Comparison of ENCODE assay signal across 25 cellular contexts in genomic region chr22:31193092-31193491, GRCh38. TPM values are rescaled to one million over a fixed set of nuclear protein-coding genes. Genes with fewer than 3 reads are reported as not detected.
A peak's percentile ranks its signal among the peaks of the same experiment; 100 is the strongest.
DNase-seq lines count a peak whose midpoint lies in the region; ATAC-seq and TF ChIP-seq lines count a peak whose summit lies in the region.
"Had no signal": no experiment of that assay in that cellular context is flagged by ENCODE, and none has a peak within 500 bp of the region (broad histone marks: within the 10 kb centered on the region; RNA-seq: fewer than 3 reads in every experiment).

No MANE protein-coding gene starts in this region.

- H3K9ac ChIP-seq in GM23248 = peak overlapping the region; percentile 54

- H3K9me3 ChIP-seq in GM23248 (ENCODE audit: low read depth) (no peaks in the 10 kb centered on the region), T-helper 17 cell (ENCODE audit: control insufficient read depth, low read length, poor library complexity, severe bottlenecking) (no peaks in the 10 kb centered on the region), prostate gland (no peaks in the 10 kb centered on the region)
- H3K9me3 ChIP-seq: lower lobe of right lung, pancreas, sigmoid colon had no signal

- H2AFZ ChIP-seq in GM23248 = no peak overlapping the region

- no peaks in the 10 kb centered on the region for H3K27me3 Mint-ChIP-seq in T-helper 17 cell
- H3K27me3 Mint-ChIP-seq: activated CD4-positive, alpha-beta T cell treated with anti-CD3 and anti-CD28 coated beads for 36 hours; CD4-positive, alpha-beta T cell; T-cell had no signal

- no peak for ATAC-seq in T-helper 17 cell
- peak; percentile 4 for ATAC-seq in left colon
- ATAC-seq: activated CD4-positive, alpha-beta T cell treated with anti-CD3 and anti-CD28 coated beads for 36 hours; activated T-cell treated with anti-CD3 and anti-CD28 coated beads, Interleukin-2, amount 50 U/mL, for 72 hours; HCT116; lower lobe of right lung; pancreas; T-cell had no signal

- H3K4me1 Mint-ChIP-seq in T-helper 17 cell = peaks cover 6% of the 10 kb centered on the region
- H3K4me1 Mint-ChIP-seq: T-cell had no signal

- no peaks in the 10 kb centered on the region for H4K20me1 ChIP-seq in GM23248 (ENCODE audit: insufficient read depth)

- DNase-seq in GM23248 = peak; percentile 38
- DNase-seq in T-helper 17 cell = no peak
- DNase-seq in left colon = no peak
- peak; percentile 55 for DNase-seq in prostate gland (ENCODE audit: low spot score)
- DNase-seq in iPS-NIHi11 (ENCODE audit: low spot score) = no peak
- no peak for DNase-seq in T-helper 1 cell
- no peak for DNase-seq in NCI-H2081 treated with DMSO at 0.1 percent for 48 hours (lab: John Stamatoyannopoulos, UW)
- DNase-seq: activated CD4-positive, alpha-beta T cell treated with anti-CD3 and anti-CD28 coated beads for 36 hours; activated naive CD4-positive, alpha-beta T cell treated with anti-CD3 and anti-CD28 coated beads for 36 hours; activated T-cell treated with anti-CD3 and anti-CD28 coated beads, Interleukin-2, amount 50 U/mL, for 72 hours; CD4-positive, alpha-beta T cell; central memory CD4-positive, alpha-beta T cell; foreskin melanocyte; GDM1; kidney; lower lobe of right lung; NCI-H1048; NCI-H345; pancreas; sigmoid colon; stimulated activated CD8-positive, alpha-beta memory T cell treated with anti-CD3 and anti-CD28 coated beads, Interleukin-4, amount 100 ng/mL, for 48 hours; T-cell had no signal

- H3K27ac ChIP-seq in GM23248 (peak overlapping the region; percentile 71), prostate gland (peak overlapping the region; percentile 60 to 73)
- H3K27ac ChIP-seq: lower lobe of right lung, pancreas, sigmoid colon had no signal

- intact Hi-C loops in left colon (cut with DNase I, micrococcal nuclease) = no loop called here
- intact Hi-C loops in prostate gland (cut with DNase I) = no loop called here

- H3K36me3 Mint-ChIP-seq in T-helper 17 cell (ENCODE audit: low read depth) = peaks cover 7% of the 10 kb centered on the region

- H3K4me1 ChIP-seq in GM23248 (ENCODE audit: insufficient read depth) = peaks cover 17% of the 10 kb centered on the region
- peaks cover 7% of the 10 kb centered on the region for H3K4me1 ChIP-seq in prostate gland (replicated peaks)
- H3K4me1 ChIP-seq: lower lobe of right lung, pancreas, sigmoid colon had no signal

- peaks cover 44% of the 10 kb centered on the region for H3K79me2 ChIP-seq in GM23248 (ENCODE audit: insufficient read depth)

- H3K9me2 ChIP-seq in GM23248 (ENCODE audit: insufficient read depth) = no peaks in the 10 kb centered on the region

- peak overlapping the region; percentile 57 for H3K27ac Mint-ChIP-seq in T-helper 17 cell
- H3K27ac Mint-ChIP-seq: activated CD4-positive, alpha-beta T cell treated with anti-CD3 and anti-CD28 coated beads for 36 hours; activated naive CD4-positive, alpha-beta T cell treated with anti-CD3 and anti-CD28 coated beads for 36 hours; CD4-positive, alpha-beta T cell; T-cell had no signal

- no peak for TF ChIP-seq POLR2A in prostate gland (IDR thresholded peaks at IDR 0.05)

- no peak for TF ChIP-seq CTCF in prostate gland (IDR thresholded peaks at IDR 0.05)

- peaks cover 13% of the 10 kb centered on the region; the same call in 1 of the 2 replicates for H3K36me3 ChIP-seq in GM23248 (ENCODE audit: low read depth)
- H3K36me3 ChIP-seq in prostate gland = no peaks in the 10 kb centered on the region

- peaks cover 15% of the 10 kb centered on the region; the same call in 1 of the 2 replicates for H3F3A ChIP-seq in GM23248 (ENCODE audit: insufficient read depth)

- H3K4me3 Mint-ChIP-seq in T-helper 17 cell = no peak overlapping the region
- H3K4me3 Mint-ChIP-seq: activated CD4-positive, alpha-beta T cell treated with anti-CD3 and anti-CD28 coated beads for 36 hours; activated naive CD4-positive, alpha-beta T cell treated with anti-CD3 and anti-CD28 coated beads for 36 hours; activated T-cell treated with anti-CD3 and anti-CD28 coated beads, Interleukin-2, amount 50 U/mL, for 72 hours; CD4-positive, alpha-beta T cell; T-cell had no signal

- in situ Hi-C loops in GM23248 (cut with MboI) = no loop called here

- peak overlapping the region; percentile 3 for H3K4me2 ChIP-seq in GM23248 (ENCODE audit: unreplicated experiment)

- H3K27me3 ChIP-seq in GM23248 (replicated peaks; ENCODE audit: insufficient read depth) (no peaks in the 10 kb centered on the region), prostate gland (replicated peaks; ENCODE audit: insufficient read depth) (no peaks in the 10 kb centered on the region)
- H3K27me3 ChIP-seq: pancreas, sigmoid colon had no signal

- H3K4me3 ChIP-seq in GM23248 (no peak overlapping the region), prostate gland (no peak overlapping the region)
- H3K4me3 ChIP-seq: lower lobe of right lung, pancreas, sigmoid colon had no signal

- WGBS in GM23248 (ENCODE audit: low coverage in 1 of 2, low lambda C conversion rate in 2 of 2, missing lambda C conversion rate in 2 of 2), 2 experiments = 67 to 82% methylated on average over 3 of the region's 3 CpGs
- 29% methylated on average over 3 of the region's 3 CpGs for WGBS in prostate gland

RNA-seq across cellular contexts. Expression of gene LIMK2, which starts 19.0 kb away (rescaled TPM):
- 19.3 and 19.5 TPM in 2 replicates for total RNA-seq in GM23248 (2014; rRNA removed; shearing (Covaris generic))
- polyA plus RNA-seq in GM23248 (2016; fragmentation: Nextera tagmentation; extraction: Ambion mirVana) = 10.7 and 11.1 TPM in 2 replicates
- total RNA-seq in T-helper 17 cell (10 to 100 TPM; 20.7 to 25.3 TPM), left colon (100 to 1,000 TPM; 102 to 142 TPM), prostate gland (100 to 1,000 TPM in 1 of 2 donors, 10 to 100 TPM in 1; 92.1 to 128 TPM)

RNA-seq across cellular contexts. Expression of gene RNF185, which starts 33.1 kb away (rescaled TPM):
- 46.2 and 47.3 TPM in 2 replicates for total RNA-seq in GM23248 (2014; rRNA removed; shearing (Covaris generic))
- polyA plus RNA-seq in GM23248 (2016; fragmentation: Nextera tagmentation; extraction: Ambion mirVana) = 49.8 and 52.0 TPM in 2 replicates
- total RNA-seq in T-helper 17 cell (10 to 100 TPM; 10.5 to 11.2 TPM), left colon (10 to 100 TPM; 36.6 to 40.5 TPM), prostate gland (10 to 100 TPM; 59.2 to 75.6 TPM)

RNA-seq across cellular contexts. Expression of gene PLA2G3, which starts 52.8 kb away (rescaled TPM):
- not detected in 2 replicates for total RNA-seq in GM23248 (2014; rRNA removed; shearing (Covaris generic))
- polyA plus RNA-seq in GM23248 (2016; fragmentation: Nextera tagmentation; extraction: Ambion mirVana) = not detected in 2 replicates
- not detected for total RNA-seq in T-helper 17 cell
- under 1 TPM in 1 of 2 donors, not detected in 1; 0.49 TPM for total RNA-seq in left colon
- total RNA-seq in prostate gland = 1 to 10 TPM in 1 of 2 donors, under 1 TPM in 1; 0.23 to 1.5 TPM
- total RNA-seq: activated CD4-positive, alpha-beta T cell treated with anti-CD3 and anti-CD28 coated beads for 36 hours; activated CD8-positive, alpha-beta memory T cell treated with anti-CD3 and anti-CD28 coated beads for 36 hours; activated naive CD4-positive, alpha-beta T cell treated with anti-CD3 and anti-CD28 coated beads for 36 hours; activated T-cell treated with anti-CD3 and anti-CD28 coated beads, Interleukin-2, amount 50 U/mL, for 72 hours; CD4-positive, alpha-beta T cell; kidney; pancreas; sigmoid colon; T-cell; urinary bladder had no signal
- polyA plus RNA-seq: urinary bladder had no signal

Comparison
In these comparisons a context has a peak if more than half of its experiments do, and no peak if none do; other contexts are left out.
1. DNase-seq: peak in GM23248 (single experiment) and prostate gland (single experiment); none in T-helper 17 cell (0 of 3), left colon (0 of 2), iPS-NIHi11 (single experiment), T-helper 1 cell (0 of 5) and NCI-H2081 treated with DMSO at 0.1 percent for 48 hours (single experiment).